ENCODE assay signal across 15 cellular contexts in genomic region chr7:84647797-84648762, GRCh38.
DNase-seq lines count a peak whose midpoint lies in the region; ATAC-seq and TF ChIP-seq lines count a peak whose summit lies in the region.
"Had no signal": no experiment of that assay in that cellular context is flagged by ENCODE, and none has a peak within 500 bp of the region (broad histone marks: within the 10 kb centered on the region; RNA-seq: fewer than 3 reads in every experiment).

No MANE protein-coding gene starts in this region.

- no peak overlapping the region for H3K4me3 Mint-ChIP-seq in activated T-cell treated with anti-CD3 and anti-CD28 coated beads, Interleukin-2, amount 50 U/mL, for 24 hours

- no peak overlapping the region for H3K4me3 ChIP-seq in RWPE2 (ENCODE audit: severe bottlenecking)
- no peak overlapping the region for H3K4me3 ChIP-seq in fibroblast of mammary gland (ENCODE audit: control insufficient read depth, low read depth, low read length)
- H3K4me3 ChIP-seq in gastrocnemius medialis, result no peak overlapping the region
- H3K4me3 ChIP-seq: ovary, thoracic aorta had no signal

- no peaks in the 10 kb centered on the region for H3K36me3 Mint-ChIP-seq in activated T-cell treated with anti-CD3 and anti-CD28 coated beads, Interleukin-2, amount 50 U/mL, for 24 hours (ENCODE audit: low read depth)

- no peaks in the 10 kb centered on the region for H3K27me3 ChIP-seq in RWPE2 (ENCODE audit: insufficient read depth, poor library complexity, severe bottlenecking)
- no peaks in the 10 kb centered on the region for H3K27me3 ChIP-seq in gastrocnemius medialis
- H3K27me3 ChIP-seq: ovary had no signal

- no peak overlapping the region for H3K27ac Mint-ChIP-seq in activated T-cell treated with anti-CD3 and anti-CD28 coated beads, Interleukin-2, amount 50 U/mL, for 24 hours

- no peak for TF ChIP-seq CTCF in RWPE2 (IDR thresholded peaks at IDR 0.05; ENCODE audit: poor library complexity, severe bottlenecking)
- no peak for TF ChIP-seq CTCF in fibroblast of mammary gland (conservative IDR thresholded peaks at IDR 0.05; ENCODE audit: control insufficient read depth, insufficient read depth, low read depth, low read length)
- TF ChIP-seq CTCF in gastrocnemius medialis (IDR thresholded peaks at IDR 0.05 in 4 of 5, conservative IDR thresholded peaks at IDR 0.05 in 1 of 5), result no peak

- no peak for TF ChIP-seq POLR2A in gastrocnemius medialis (IDR thresholded peaks at IDR 0.05)

- peak; percentile 92 for ATAC-seq in RWPE2 (ENCODE audit: low read depth)
- no peak for ATAC-seq in gastrocnemius medialis

- no peaks in the 10 kb centered on the region for H3K27me3 Mint-ChIP-seq in activated T-cell treated with anti-CD3 and anti-CD28 coated beads, Interleukin-2, amount 50 U/mL, for 24 hours

- in situ Hi-C loops in gastrocnemius medialis (cut with MboI; ENCODE audit: low sequenced_read_pairs in 4 of 4), result no loop called here

- H3K36me3 ChIP-seq in RWPE2 (ENCODE audit: low read depth), result no peaks in the 10 kb centered on the region
- no peaks in the 10 kb centered on the region for H3K36me3 ChIP-seq in gastrocnemius medialis
- H3K36me3 ChIP-seq: ovary, thoracic aorta had no signal

- no peaks in the 10 kb centered on the region for H3K4me1 Mint-ChIP-seq in activated T-cell treated with anti-CD3 and anti-CD28 coated beads, Interleukin-2, amount 50 U/mL, for 24 hours (ENCODE audit: low read depth)

- intact Hi-C loops in gastrocnemius medialis (cut with DNase I; ENCODE audit: low total_unique reads), result no loop called here

- H3K4me1 ChIP-seq in RWPE2 (ENCODE audit: insufficient read depth, poor library complexity, severe bottlenecking) (peaks cover 12% of the 10 kb centered on the region), gastrocnemius medialis (no peaks in the 10 kb centered on the region)

- H3K9me3 ChIP-seq in RWPE2 (ENCODE audit: severe bottlenecking) (no peaks in the 10 kb centered on the region), gastrocnemius medialis (no peaks in the 10 kb centered on the region)
- H3K9me3 ChIP-seq: ovary, thoracic aorta had no signal

- DNase-seq in Daoy (ENCODE audit: low read depth) (peak; percentile 11), RWPE2 (ENCODE audit: low spot score) (no peak), fibroblast of mammary gland (ENCODE audit: low read depth) (peak; percentile 91), renal cortical epithelial cell (ENCODE audit: low read depth) (peak; percentile 64), cerebellar nuclear complex (lab: John Stamatoyannopoulos, UW) (no peak), gastrocnemius medialis (no peak), NCI-H1092 treated with DMSO at 0.1 percent for 48 hours (lab: John Stamatoyannopoulos, UW) (no peak)
- no peak for DNase-seq in activated T-cell treated with anti-CD3 and anti-CD28 coated beads, Interleukin-2, amount 50 U/mL, for 24 hours
- DNase-seq: activated CD4-positive, alpha-beta T cell treated with anti-CD3 and anti-CD28 coated beads for 4 hours; activated effector memory CD4-positive, alpha-beta T cell treated with anti-CD3 and anti-CD28 coated beads, Interleukin-2, amount 50 U/mL, for 16 hours; islet precursor cell; NCI-H1105; NCI-H774; ovary had no signal

- H3K27ac ChIP-seq in RWPE2 (ENCODE audit: poor library complexity, severe bottlenecking) (peak overlapping the region; percentile 69), gastrocnemius medialis (no peak overlapping the region)
- H3K27ac ChIP-seq: ovary, thoracic aorta had no signal

- no peaks in the 10 kb centered on the region for H3K9me3 Mint-ChIP-seq in activated T-cell treated with anti-CD3 and anti-CD28 coated beads, Interleukin-2, amount 50 U/mL, for 24 hours

Comparison
In these comparisons a context has a peak if more than half of its experiments do, and no peak if none do; other contexts are left out.
1. DNase-seq: peak in Daoy (single experiment), fibroblast of mammary gland (single experiment) and renal cortical epithelial cell (single experiment); none in RWPE2 (single experiment), cerebellar nuclear complex (0 of 2), gastrocnemius medialis (0 of 2), NCI-H1092 treated with DMSO at 0.1 percent for 48 hours (single experiment) and activated T-cell treated with anti-CD3 and anti-CD28 coated beads, Interleukin-2, amount 50 U/mL, for 24 hours (single experiment).